In genomic region chr13:79631260-79631659, GRCh38 we compare ENCODE assay signal across 9 cellular contexts.
DNase-seq lines count a peak whose midpoint lies in the region; TF ChIP-seq lines count a peak whose summit lies in the region.
"Had no signal": no experiment of that assay in that cellular context is flagged by ENCODE, and none has a peak within 500 bp of the region (broad histone marks: within the 10 kb centered on the region; RNA-seq: fewer than 3 reads in every experiment).

No MANE protein-coding gene starts in this region.

- CTCF ChIA-PET in CD8-positive, alpha-beta memory T cell (lab: Charles Lee), result no interaction called here
- CTCF ChIA-PET in HEK293T (lab: Yijun Ruan, JAX), result interaction anchor here (0.7 to 2.2 kb wide), 6 partner anchors 13 to 207 kb away, joined by 3 to 5 read pairs (median 4); no protein-coding TSS in a partner anchor

- H3K9ac ChIP-seq in neural progenitor cell, result no peak overlapping the region

- peak; percentile 73 for DNase-seq in Daoy (ENCODE audit: low read depth)
- peak; percentile 5 for DNase-seq in NCI-H2196 (lab: John Stamatoyannopoulos, UW; ENCODE audit: unreplicated experiment)
- DNase-seq in dermis microvascular lymphatic vessel endothelial cell (ENCODE audit: low read depth in 2 of 2), result peak; percentile 9 to 87
- DNase-seq in neural progenitor cell (ENCODE audit: low spot score), result no peak
- no peak for DNase-seq in stimulated activated CD4-positive, alpha-beta T cell treated with anti-CD3 and anti-CD28 coated beads, Interleukin-1b, Interleukin-23, amount 100 ng/mL, for 48 hours
- DNase-seq in CD8-positive, alpha-beta memory T cell, result no peak
- DNase-seq in HEK293T (ENCODE audit: extremely low spot score), result no peak
- no peak for DNase-seq in stimulated activated CD8-positive, alpha-beta memory T cell treated with anti-CD3 and anti-CD28 coated beads, Interleukin-4, amount 100 ng/mL, for 48 hours
- DNase-seq: activated CD4-positive, alpha-beta memory T cell treated with anti-CD3 and anti-CD28 coated beads for 36 hours had no signal

- H3K4me1 ChIP-seq in neural progenitor cell, result no peaks in the 10 kb centered on the region
- no peaks in the 10 kb centered on the region for H3K4me1 ChIP-seq in CD8-positive, alpha-beta memory T cell (ENCODE audit: insufficient read depth, low read length)

- POLR2A ChIA-PET in CD8-positive, alpha-beta memory T cell (lab: Charles Lee), result no interaction called here
- POLR2A ChIA-PET in HEK293T (lab: Yijun Ruan, JAX), result interaction anchor here (0.9 to 1.0 kb wide), 2 partner anchors 48 to 150 kb away, joined by 4 read pairs; partner anchors contain the start of gene NDFIP2

- TF ChIP-seq CTCF in neural progenitor cell (IDR thresholded peaks at IDR 0.05), result peak; percentile 42

- H4K20me1 ChIP-seq in neural progenitor cell (ENCODE audit: low read depth), result no peaks in the 10 kb centered on the region

- no peak overlapping the region for H2AFZ ChIP-seq in neural progenitor cell (replicated peaks)

- peaks cover 2% of the 10 kb centered on the region for H3K9me3 Mint-ChIP-seq in neural progenitor cell
- H3K9me3 Mint-ChIP-seq in CD8-positive, alpha-beta memory T cell, result peaks cover 0 to 1% (median 0%) of the 10 kb centered on the region in 5 donors
- H3K9me3 Mint-ChIP-seq: activated CD4-positive, alpha-beta memory T cell treated with anti-CD3 and anti-CD28 coated beads for 36 hours had no signal

- H3K79me2 ChIP-seq in neural progenitor cell (ENCODE audit: low read depth), result no peaks in the 10 kb centered on the region

- H3K27me3 ChIP-seq in neural progenitor cell, result no peaks in the 10 kb centered on the region
- no peaks in the 10 kb centered on the region for H3K27me3 ChIP-seq in CD8-positive, alpha-beta memory T cell (ENCODE audit: insufficient read depth, low read length, poor library complexity, severe bottlenecking)

- H3K4me1 Mint-ChIP-seq in neural progenitor cell, result peaks cover 2% of the 10 kb centered on the region
- no peaks in the 10 kb centered on the region for H3K4me1 Mint-ChIP-seq in CD8-positive, alpha-beta memory T cell

- no peaks in the 10 kb centered on the region for H3K36me3 ChIP-seq in neural progenitor cell
- H3K36me3 ChIP-seq in CD8-positive, alpha-beta memory T cell (ENCODE audit: insufficient read depth, low read length), result no peaks in the 10 kb centered on the region

- H3K27ac Mint-ChIP-seq in neural progenitor cell, result no peak overlapping the region
- no peak overlapping the region for H3K27ac Mint-ChIP-seq in CD8-positive, alpha-beta memory T cell
- H3K27ac Mint-ChIP-seq: activated CD4-positive, alpha-beta memory T cell treated with anti-CD3 and anti-CD28 coated beads for 36 hours had no signal

- no peak overlapping the region for H3K4me3 Mint-ChIP-seq in neural progenitor cell
- no peak overlapping the region for H3K4me3 Mint-ChIP-seq in CD8-positive, alpha-beta memory T cell
- H3K4me3 Mint-ChIP-seq: activated CD4-positive, alpha-beta memory T cell treated with anti-CD3 and anti-CD28 coated beads for 36 hours had no signal

- H3K27me3 Mint-ChIP-seq in neural progenitor cell (ENCODE audit: insufficient read depth, low read depth), result no peaks in the 10 kb centered on the region
- peaks cover 0 to 20% of the 10 kb centered on the region in 2 donors for H3K27me3 Mint-ChIP-seq in CD8-positive, alpha-beta memory T cell

- no peak overlapping the region for H3K4me2 ChIP-seq in neural progenitor cell

- no peak overlapping the region for H3K27ac ChIP-seq in neural progenitor cell
- no peak overlapping the region for H3K27ac ChIP-seq in CD8-positive, alpha-beta memory T cell (ENCODE audit: low read depth, low read length)

- H3K4me3 ChIP-seq in neural progenitor cell, result no peak overlapping the region
- no peak overlapping the region for H3K4me3 ChIP-seq in CD8-positive, alpha-beta memory T cell (ENCODE audit: low read length)

- no peaks in the 10 kb centered on the region for H3F3A ChIP-seq in neural progenitor cell (ENCODE audit: low read depth)

- H3K36me3 Mint-ChIP-seq in neural progenitor cell, result peaks cover 1% of the 10 kb centered on the region
- H3K36me3 Mint-ChIP-seq in CD8-positive, alpha-beta memory T cell, result peaks cover 0 to 1% (median 0%) of the 10 kb centered on the region in 3 donors
- H3K36me3 Mint-ChIP-seq: activated CD4-positive, alpha-beta memory T cell treated with anti-CD3 and anti-CD28 coated beads for 36 hours had no signal

- no peaks in the 10 kb centered on the region for H3K9me3 ChIP-seq in neural progenitor cell (ENCODE audit: low read depth)
- H3K9me3 ChIP-seq in CD8-positive, alpha-beta memory T cell (ENCODE audit: low read length), result no peaks in the 10 kb centered on the region

TF ChIP-seq in HEK293T, 16 proteins besides CTCF, POLR2A, EP300 and RAD21:
- TF ChIP-seq BHLHE40 (IDR thresholded peaks at IDR 0.05; ENCODE audit: borderline replicate concordance) (no peak), ARNT (IDR thresholded peaks at IDR 0.05) (no peak)
- TF ChIP-seq, protein P1, sequence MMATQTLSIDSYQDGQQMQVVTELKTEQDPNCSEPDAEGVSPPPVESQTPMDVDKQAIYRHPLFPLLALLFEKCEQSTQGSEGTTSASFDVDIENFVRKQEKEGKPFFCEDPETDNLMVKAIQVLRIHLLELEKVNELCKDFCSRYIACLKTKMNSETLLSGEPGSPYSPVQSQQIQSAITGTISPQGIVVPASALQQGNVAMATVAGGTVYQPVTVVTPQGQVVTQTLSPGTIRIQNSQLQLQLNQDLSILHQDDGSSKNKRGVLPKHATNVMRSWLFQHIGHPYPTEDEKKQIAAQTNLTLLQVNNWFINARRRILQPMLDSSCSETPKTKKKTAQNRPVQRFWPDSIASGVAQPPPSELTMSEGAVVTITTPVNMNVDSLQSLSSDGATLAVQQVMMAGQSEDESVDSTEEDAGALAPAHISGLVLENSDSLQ (IDR thresholded peaks at IDR 0.05), result no peak

Comparison
In these comparisons a context has a peak if more than half of its experiments do, and no peak if none do; other contexts are left out.
1. DNase-seq: peak in Daoy (single experiment), NCI-H2196 (single experiment) and dermis microvascular lymphatic vessel endothelial cell (2 of 2); none in neural progenitor cell (single experiment), stimulated activated CD4-positive, alpha-beta T cell treated with anti-CD3 and anti-CD28 coated beads, Interleukin-1b, Interleukin-23, amount 100 ng/mL, for 48 hours (single experiment), CD8-positive, alpha-beta memory T cell (0 of 5), HEK293T (single experiment) and stimulated activated CD8-positive, alpha-beta memory T cell treated with anti-CD3 and anti-CD28 coated beads, Interleukin-4, amount 100 ng/mL, for 48 hours (single experiment).